ENCODE assay signal across 17 cellular contexts in genomic region chr20:51163996-51164600, GRCh38.
DNase-seq lines count a peak whose midpoint lies in the region; ATAC-seq and TF ChIP-seq lines count a peak whose summit lies in the region.
"Had no signal": no experiment of that assay in that cellular context is flagged by ENCODE, and none has a peak within 500 bp of the region (broad histone marks: within the 10 kb centered on the region; RNA-seq: fewer than 3 reads in every experiment).

No MANE protein-coding gene starts in this region.

- no peak overlapping the region for H3K4ac ChIP-seq in IMR-90 (ENCODE audit: low read depth, low read length)

- no peaks in the 10 kb centered on the region; a peak in 1 of 22 replicates for H4K20me1 ChIP-seq in BLaER1 treated with 17β-estradiol and CSF1 and Interleukin-3, amounts not matched to agents 10 nM and 100 nM
- H4K20me1 ChIP-seq in IMR-90 (ENCODE audit: insufficient read depth, low read length): no peaks in the 10 kb centered on the region

- no peak overlapping the region for H2BK120ac ChIP-seq in IMR-90 (ENCODE audit: low read depth, low read length)

- H2AK5ac ChIP-seq in IMR-90 (ENCODE audit: low read depth, low read length): no peak overlapping the region

- peak overlapping the region in 1 of 11 experiments; percentile 6; a peak in 1 of 22 replicates for H3K9ac ChIP-seq in BLaER1 treated with 17β-estradiol and CSF1 and Interleukin-3, amounts not matched to agents 10 nM and 100 nM
- H3K9ac ChIP-seq in IMR-90 (ENCODE audit: low read depth, low read length): no peak overlapping the region

- H2BK5ac ChIP-seq in IMR-90 (ENCODE audit: low read depth, low read length, poor library complexity, severe bottlenecking): no peak overlapping the region

- no peak overlapping the region for H3K56ac ChIP-seq in IMR-90 (ENCODE audit: extremely low read depth, insufficient read depth, low read length)

- POLR2A ChIA-PET in IMR-90 (lab: Charles Lee; ENCODE audit: unreplicated experiment): no interaction called here
- POLR2A ChIA-PET in activated CD4-positive, alpha-beta T cell treated with anti-CD3 and anti-CD28 coated beads for 36 hours (lab: Charles Lee): interaction anchor here (0.6 kb wide), 1 partner anchor 998 kb away, joined by 3 read pairs; no protein-coding TSS in a partner anchor

- peaks cover 0 to 22% (median 10%) of the 10 kb centered on the region in 11 experiments; a peak in 10 of 22 replicates for H3K9me3 ChIP-seq in BLaER1 treated with 17β-estradiol and CSF1 and Interleukin-3, amounts not matched to agents 10 nM and 100 nM (replicated peaks in 1 of 11)
- no peaks in the 10 kb centered on the region for H3K9me3 ChIP-seq in IMR-90 (ENCODE audit: control insufficient read depth, insufficient read depth, low read length)
- H3K9me3 ChIP-seq: HAP-1 had no signal

- H3K79me1 ChIP-seq in IMR-90 (ENCODE audit: low read depth in 1 of 2, low read length in 2 of 2): no peaks in the 10 kb centered on the region

- H3K27ac Mint-ChIP-seq in type B pancreatic cell: no peak overlapping the region
- H3K27ac Mint-ChIP-seq in activated CD4-positive, alpha-beta T cell treated with anti-CD3 and anti-CD28 coated beads for 36 hours: no peak overlapping the region
- H3K27ac Mint-ChIP-seq: CD8-positive, alpha-beta T cell had no signal

- H3K4me2 ChIP-seq in BLaER1 treated with 17β-estradiol and CSF1 and Interleukin-3, amounts not matched to agents 10 nM and 100 nM: peak overlapping the region in 9 of 11 experiments; percentile 25 to 90 (median 75); a peak in 17 of 22 replicates
- no peak overlapping the region for H3K4me2 ChIP-seq in IMR-90 (ENCODE audit: low read depth, low read length)

- 27% methylated on average over 2 of the region's 13 CpGs; no CpG with 5 or more reads in 1 of the 2 experiments for WGBS in IMR-90 (ENCODE audit: extremely low coverage in 2 of 2, insufficient read length in 1 of 2), 2 experiments

- TF ChIP-seq POLR2A in IMR-90 (IDR thresholded peaks at IDR 0.05; ENCODE audit: low read depth, low read length): no peak

- H3K27me3 Mint-ChIP-seq in type B pancreatic cell: peaks cover 5% of the 10 kb centered on the region
- H3K27me3 Mint-ChIP-seq in activated CD4-positive, alpha-beta T cell treated with anti-CD3 and anti-CD28 coated beads for 36 hours: peaks cover 25% of the 10 kb centered on the region

- TF ChIP-seq CTCF in IMR-90 (conservative IDR thresholded peaks at IDR 0.05; ENCODE audit: low read depth, low read length): no peak
- no peak for TF ChIP-seq CTCF in type B pancreatic cell (conservative IDR thresholded peaks at IDR 0.05)

- H3K27ac ChIP-seq in BLaER1 treated with 17β-estradiol and CSF1 and Interleukin-3, amounts not matched to agents 10 nM and 100 nM: peak overlapping the region in 3 of 11 experiments; percentile 22 to 32 (median 29); a peak in 3 of 22 replicates
- H3K27ac ChIP-seq in IMR-90 (ENCODE audit: insufficient read depth, low read length): no peak overlapping the region
- H3K27ac ChIP-seq: C4-2B had no signal

- H2AFZ ChIP-seq in IMR-90 (replicated peaks; ENCODE audit: low read length, poor library complexity): no peak overlapping the region

- H3K23ac ChIP-seq in IMR-90 (ENCODE audit: low read depth, low read length): no peak overlapping the region

- H3K14ac ChIP-seq in IMR-90 (replicated peaks; ENCODE audit: low read depth, low read length): no peak overlapping the region

- no peaks in the 10 kb centered on the region for H3K27me3 ChIP-seq in BLaER1 treated with 17β-estradiol and CSF1 and Interleukin-3, amounts not matched to agents 10 nM and 100 nM
- peaks cover 51% of the 10 kb centered on the region for H3K27me3 ChIP-seq in IMR-90 (ENCODE audit: control insufficient read depth, insufficient read depth, low read length)

- H2BK20ac ChIP-seq in IMR-90 (ENCODE audit: low read depth, low read length): no peak overlapping the region

- H3K4me1 ChIP-seq in BLaER1 treated with 17β-estradiol and CSF1 and Interleukin-3, amounts not matched to agents 10 nM and 100 nM: peaks cover 9 to 50% (median 34%) of the 10 kb centered on the region in 10 experiments
- no peaks in the 10 kb centered on the region for H3K4me1 ChIP-seq in IMR-90 (ENCODE audit: control insufficient read depth, insufficient read depth, low read length)
- H3K4me1 ChIP-seq: HAP-1 had no signal

- H3K36me3 ChIP-seq in BLaER1 treated with 17β-estradiol and CSF1 and Interleukin-3, amounts not matched to agents 10 nM and 100 nM: no peaks in the 10 kb centered on the region
- H3K36me3 ChIP-seq in IMR-90 (ENCODE audit: control insufficient read depth, insufficient read depth, low read length): no peaks in the 10 kb centered on the region
- H3K36me3 ChIP-seq: HAP-1 had no signal

- BruUV-seq in IMR-90 (replicated peaks; lab: Mats Ljungman, UMichigan): no TSS peak

- H3K18ac ChIP-seq in IMR-90 (ENCODE audit: low read depth, low read length): no peak overlapping the region

- peaks cover 1% of the 10 kb centered on the region for H3K9me3 Mint-ChIP-seq in type B pancreatic cell
- H3K9me3 Mint-ChIP-seq in activated CD4-positive, alpha-beta T cell treated with anti-CD3 and anti-CD28 coated beads for 36 hours (ENCODE audit: low read depth): no peaks in the 10 kb centered on the region

- H4K5ac ChIP-seq in IMR-90 (ENCODE audit: low read depth, low read length): no peak overlapping the region

- no peak for ATAC-seq in IMR-90 (ENCODE audit: low read depth)
- no peak for ATAC-seq in activated CD4-positive, alpha-beta T cell treated with anti-CD3 and anti-CD28 coated beads for 36 hours
- ATAC-seq: CD8-positive, alpha-beta T cell had no signal

- H3K9me1 ChIP-seq in IMR-90 (ENCODE audit: insufficient read depth, low read length): no peaks in the 10 kb centered on the region

- CTCF ChIA-PET in IMR-90 (lab: Yijun Ruan, JAX): no interaction called here
- CTCF ChIA-PET in activated CD4-positive, alpha-beta T cell treated with anti-CD3 and anti-CD28 coated beads for 36 hours (lab: Charles Lee): interaction anchor here (0.6 to 1.4 kb wide), 4 partner anchors 14 to 1079 kb away, joined by 3 to 4 read pairs (median 3); no protein-coding TSS in a partner anchor

- intact Hi-C loops in IMR-90 (cut with micrococcal nuclease): no loop called here
- intact Hi-C loops in activated CD4-positive, alpha-beta T cell treated with anti-CD3 and anti-CD28 coated beads for 36 hours (cut with DNase I, micrococcal nuclease): no loop called here

- in situ Hi-C loops in IMR-90 (cut with MboI; ENCODE audit: low sequenced_read_pairs): no loop called here

- no peak overlapping the region for H3K4me3 Mint-ChIP-seq in type B pancreatic cell
- no peak overlapping the region for H3K4me3 Mint-ChIP-seq in activated CD4-positive, alpha-beta T cell treated with anti-CD3 and anti-CD28 coated beads for 36 hours
- H3K4me3 Mint-ChIP-seq: CD8-positive, alpha-beta T cell had no signal

- no peak overlapping the region for H4K8ac ChIP-seq in IMR-90 (ENCODE audit: low read depth in 2 of 2, low read length in 2 of 2)

- no peaks in the 10 kb centered on the region for H3K4me1 Mint-ChIP-seq in type B pancreatic cell (ENCODE audit: unreplicated experiment)
- no peaks in the 10 kb centered on the region for H3K4me1 Mint-ChIP-seq in activated CD4-positive, alpha-beta T cell treated with anti-CD3 and anti-CD28 coated beads for 36 hours

- H3K36me3 Mint-ChIP-seq in type B pancreatic cell: no peaks in the 10 kb centered on the region
- H3K36me3 Mint-ChIP-seq in activated CD4-positive, alpha-beta T cell treated with anti-CD3 and anti-CD28 coated beads for 36 hours (ENCODE audit: low read depth): no peaks in the 10 kb centered on the region
- H3K36me3 Mint-ChIP-seq: CD8-positive, alpha-beta T cell had no signal

- H3K4me3 ChIP-seq in BLaER1 treated with 17β-estradiol and CSF1 and Interleukin-3, amounts not matched to agents 10 nM and 100 nM: no peak overlapping the region
- no peak overlapping the region for H3K4me3 ChIP-seq in IMR-90 (ENCODE audit: insufficient read depth, low read depth, low read length)
- H3K4me3 ChIP-seq: HAP-1 had no signal

- H2BK15ac ChIP-seq in IMR-90 (ENCODE audit: low read depth, low read length): no peak overlapping the region

- H4K91ac ChIP-seq in IMR-90 (ENCODE audit: insufficient read depth, low read depth, low read length): no peak overlapping the region

- no peak for TF ChIP-seq RAD21 in IMR-90 (IDR thresholded peaks at IDR 0.05; ENCODE audit: low read length)

- DNase-seq in IMR-90 (no peak), islet precursor cell (peak; percentile 76), type B pancreatic cell (ENCODE audit: extremely low spot score, unreplicated experiment) (peak; percentile 60), NCI-H524 treated with DMSO at 0.1 percent for 48 hours (lab: John Stamatoyannopoulos, UW) (no peak), nucleus accumbens (lab: John Stamatoyannopoulos, UW) (no peak)
- no peak for DNase-seq in activated CD4-positive, alpha-beta T cell treated with anti-CD3 and anti-CD28 coated beads for 36 hours
- DNase-seq: ACHN; CD8-positive, alpha-beta T cell; COR-L47; DMS153; DMS79 treated with DMSO at 0.1 percent for 48 hours; EL; GDM1; KBM-7 had no signal

- dilution Hi-C loops in IMR-90 (cut with HindIII; ENCODE audit: low sequenced_read_pairs, unreplicated experiment): no loop called here

- no peak overlapping the region for H2AK9ac ChIP-seq in IMR-90 (replicated peaks; ENCODE audit: low read depth, low read length, poor library complexity)

TF ChIP-seq in IMR-90, 13 proteins besides CTCF, POLR2A, EP300 and RAD21:
- TF ChIP-seq, protein P1, sequence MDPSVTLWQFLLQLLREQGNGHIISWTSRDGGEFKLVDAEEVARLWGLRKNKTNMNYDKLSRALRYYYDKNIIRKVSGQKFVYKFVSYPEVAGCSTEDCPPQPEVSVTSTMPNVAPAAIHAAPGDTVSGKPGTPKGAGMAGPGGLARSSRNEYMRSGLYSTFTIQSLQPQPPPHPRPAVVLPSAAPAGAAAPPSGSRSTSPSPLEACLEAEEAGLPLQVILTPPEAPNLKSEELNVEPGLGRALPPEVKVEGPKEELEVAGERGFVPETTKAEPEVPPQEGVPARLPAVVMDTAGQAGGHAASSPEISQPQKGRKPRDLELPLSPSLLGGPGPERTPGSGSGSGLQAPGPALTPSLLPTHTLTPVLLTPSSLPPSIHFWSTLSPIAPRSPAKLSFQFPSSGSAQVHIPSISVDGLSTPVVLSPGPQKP (IDR thresholded peaks at IDR 0.05; ENCODE audit: borderline replicate concordance, low read depth, low read length): no peak
- TF ChIP-seq FOS (IDR thresholded peaks at IDR 0.05; ENCODE audit: low read depth, low read length): no peak
- TF ChIP-seq CEBPB (IDR thresholded peaks at IDR 0.05; ENCODE audit: low read depth, low read length): peak; percentile 36
- TF ChIP-seq NFE2L2 (IDR thresholded peaks at IDR 0.05; ENCODE audit: low read depth, low read length): no peak
- no peak for TF ChIP-seq SMC3 (IDR thresholded peaks at IDR 0.05; ENCODE audit: low read depth, low read length)
- TF ChIP-seq BHLHE40 (IDR thresholded peaks at IDR 0.05; ENCODE audit: low read depth, low read length): no peak

Comparison
In these comparisons a context has a peak if more than half of its experiments do, and no peak if none do; other contexts are left out.
1. DNase-seq: peak in islet precursor cell (single experiment) and type B pancreatic cell (single experiment); none in IMR-90 (single experiment), activated CD4-positive, alpha-beta T cell treated with anti-CD3 and anti-CD28 coated beads for 36 hours (single experiment), NCI-H524 treated with DMSO at 0.1 percent for 48 hours (single experiment) and nucleus accumbens (0 of 56).